20 cellular contexts compared by ENCODE assay signal in the genomic region with DNA sequence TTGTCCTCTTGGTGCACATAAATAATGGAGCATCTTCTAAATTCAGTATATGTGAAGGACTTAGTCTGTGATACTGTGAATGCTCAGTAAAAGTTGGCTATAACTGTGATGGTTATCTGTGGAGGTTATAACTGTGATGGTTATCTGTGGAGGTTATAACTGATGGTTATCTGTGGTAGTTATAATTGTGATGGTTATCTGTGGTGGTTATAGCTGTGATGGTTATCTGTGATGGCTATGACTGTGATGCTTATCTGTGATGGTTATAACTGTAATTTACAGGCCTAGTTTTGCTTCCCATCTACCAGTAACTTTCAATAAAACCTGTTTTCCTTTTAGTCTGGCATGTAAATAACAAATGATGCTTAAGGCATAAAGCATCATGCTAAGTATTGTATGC. TPM values are rescaled to one million over a fixed set of nuclear protein-coding genes. Genes with fewer than 3 reads are reported as not detected.
A peak's percentile ranks its signal among the peaks of the same experiment; 100 is the strongest.
DNase-seq lines count a peak whose midpoint lies in the region; ATAC-seq and TF ChIP-seq lines count a peak whose summit lies in the region.
"Had no signal": no experiment of that assay in that cellular context is flagged by ENCODE, and none has a peak within 500 bp of the region (broad histone marks: within the 10 kb centered on the region; RNA-seq: fewer than 3 reads in every experiment).

No MANE protein-coding gene starts in this region.

- H3K9me3 Mint-ChIP-seq in T-helper 2 cell treated with Interferon-gamma antibody and Interleukin-4, amounts not matched to agents 5 μg/mL and 100 μg/mL, for 36 hours: no peaks in the 10 kb centered on the region
- H3K9me3 Mint-ChIP-seq: activated CD4-positive, alpha-beta memory T cell treated with anti-CD3 and anti-CD28 coated beads, Interleukin-2, amount 10 ng/mL, durations not matched to agents 7 days and 5 days had no signal

- no peak for TF ChIP-seq CTCF in HEK293 (tag by site-specific recombination; IDR thresholded peaks at IDR 0.05)
- TF ChIP-seq CTCF in lower lobe of right lung (IDR thresholded peaks at IDR 0.05): no peak

- no peak for DNase-seq in T-helper 2 cell treated with Interferon-gamma antibody and Interleukin-4, amounts not matched to agents 5 μg/mL and 100 μg/mL, for 36 hours (ENCODE audit: low spot score)
- DNase-seq in epithelial cell of prostate (ENCODE audit: low read depth, low spot score) (no peak), SHP77 (lab: John Stamatoyannopoulos, UW) (no peak), lower lobe of right lung (no peak)
- DNase-seq: activated CD4-positive, alpha-beta memory T cell treated with anti-CD3 and anti-CD28 coated beads, Interleukin-2, amount 10 ng/mL, durations not matched to agents 7 days and 5 days; activated naive CD4-positive, alpha-beta T cell; KG1; left ventricle myocardium superior; MV-4-11; NCI-H1694 treated with DMSO at 0.1 percent for 48 hours; NCI-H2171 treated with DMSO at 0.1 percent for 48 hours; NCI-H526; occipital lobe; stimulated activated CD4-positive, alpha-beta T cell treated with anti-CD3 and anti-CD28 coated beads, Interleukin-4, amount 100 ng/mL, for 1 hour; stimulated activated naive CD4-positive, alpha-beta T cell treated with Interleukin-2 at 50 U/mL for 16 hours had no signal

- no peak overlapping the region for H3K4me2 ChIP-seq in skeletal muscle satellite cell (ENCODE audit: low read length)

- peaks cover 59% of the 10 kb centered on the region for H3K4me1 ChIP-seq in HEK293 (ENCODE audit: control insufficient read depth, insufficient read depth, low read length)
- peaks cover 46% of the 10 kb centered on the region for H3K4me1 ChIP-seq in skeletal muscle satellite cell (ENCODE audit: control insufficient read depth, insufficient read depth, low read length)
- H3K4me1 ChIP-seq in lower lobe of right lung: peaks cover 80% of the 10 kb centered on the region

- H3K4me3 ChIP-seq in HEK293 (ENCODE audit: low read depth, low read length) (no peak overlapping the region), skeletal muscle satellite cell (ENCODE audit: low read length) (no peak overlapping the region), lower lobe of right lung (no peak overlapping the region)

- peak overlapping the region; percentile 48 for H3K4me3 Mint-ChIP-seq in T-helper 2 cell treated with Interferon-gamma antibody and Interleukin-4, amounts not matched to agents 5 μg/mL and 100 μg/mL, for 36 hours

- H3K36me3 Mint-ChIP-seq in T-helper 2 cell treated with Interferon-gamma antibody and Interleukin-4, amounts not matched to agents 5 μg/mL and 100 μg/mL, for 36 hours (ENCODE audit: low read depth): no peaks in the 10 kb centered on the region

- H3K9ac ChIP-seq in skeletal muscle satellite cell (ENCODE audit: low read depth, low read length): peak overlapping the region; percentile 59

- ATAC-seq in lower lobe of right lung (no peak), GM21423 (IDR thresholded peaks at IDR 0.05; ENCODE audit: unreplicated experiment) (no peak), HG03354 (IDR thresholded peaks at IDR 0.05; ENCODE audit: poor library complexity, severe bottlenecking, unreplicated experiment) (no peak)

- H3K27me3 ChIP-seq in skeletal muscle satellite cell (ENCODE audit: control insufficient read depth, insufficient read depth, low read length) (no peaks in the 10 kb centered on the region), lower lobe of right lung (ENCODE audit: low read depth) (no peaks in the 10 kb centered on the region)
- H3K27me3 ChIP-seq: spleen had no signal

- peak overlapping the region; percentile 13 for H3K27ac Mint-ChIP-seq in T-helper 2 cell treated with Interferon-gamma antibody and Interleukin-4, amounts not matched to agents 5 μg/mL and 100 μg/mL, for 36 hours
- H3K27ac Mint-ChIP-seq: activated CD4-positive, alpha-beta memory T cell treated with anti-CD3 and anti-CD28 coated beads, Interleukin-2, amount 10 ng/mL, durations not matched to agents 7 days and 5 days had no signal

- H3K36me3 ChIP-seq in HEK293 (ENCODE audit: control insufficient read depth in 2 of 2, insufficient read depth in 1 of 2, low read length in 2 of 2): no peaks in the 10 kb centered on the region
- no peaks in the 10 kb centered on the region for H3K36me3 ChIP-seq in skeletal muscle satellite cell (ENCODE audit: insufficient read depth, low read length)
- no peaks in the 10 kb centered on the region for H3K36me3 ChIP-seq in lower lobe of right lung
- H3K36me3 ChIP-seq: spleen had no signal

- POLR2A ChIA-PET in HEK293 (lab: Yijun Ruan, JAX): no interaction called here

- peaks cover 7% of the 10 kb centered on the region for H3K27me3 Mint-ChIP-seq in T-helper 2 cell treated with Interferon-gamma antibody and Interleukin-4, amounts not matched to agents 5 μg/mL and 100 μg/mL, for 36 hours (ENCODE audit: low read depth)
- H3K27me3 Mint-ChIP-seq: activated CD4-positive, alpha-beta memory T cell treated with anti-CD3 and anti-CD28 coated beads, Interleukin-2, amount 10 ng/mL, durations not matched to agents 7 days and 5 days had no signal

- no peak overlapping the region for H3K27ac ChIP-seq in HEK293 (ENCODE audit: extremely low read depth, low read depth, low read length)
- H3K27ac ChIP-seq in epithelial cell of prostate: peak overlapping the region; percentile 34
- no peak overlapping the region for H3K27ac ChIP-seq in lower lobe of right lung

- H3K9me3 ChIP-seq in HEK293 (ENCODE audit: control insufficient read depth, insufficient read depth, low read depth, low read length) (no peaks in the 10 kb centered on the region), skeletal muscle satellite cell (replicated peaks; ENCODE audit: low read length) (no peaks in the 10 kb centered on the region), lower lobe of right lung (no peaks in the 10 kb centered on the region)
- H3K9me3 ChIP-seq: spleen had no signal

- peaks cover 18% of the 10 kb centered on the region for H3K4me1 Mint-ChIP-seq in T-helper 2 cell treated with Interferon-gamma antibody and Interleukin-4, amounts not matched to agents 5 μg/mL and 100 μg/mL, for 36 hours (ENCODE audit: low read depth)

- intact Hi-C loops in lower lobe of right lung (cut with DNase I): no loop called here

- CTCF ChIA-PET in HEK293 (lab: Yijun Ruan, JAX): no interaction called here

TF ChIP-seq in HEK293, 187 proteins besides CTCF, POLR2A, EP300 and RAD21:
- TF ChIP-seq ZNF561 (tag by site-specific recombination; IDR thresholded peaks at IDR 0.05; ENCODE audit: borderline replicate concordance): no peak
- peak; percentile 22; the same call in 1 of the 2 replicates for TF ChIP-seq FEZF1 (tag by site-specific recombination; IDR thresholded peaks at IDR 0.05)
TF ChIP-seq in HEK293: peak in this region for 1.

RNA-seq across cellular contexts. Expression of a gene that starts 16.5 kb away (rescaled TPM):
- 17.0 and 20.1 TPM in 2 replicates for total RNA-seq in skeletal muscle satellite cell (2012; rRNA removed)
- 81.0 TPM for total RNA-seq in lower lobe of right lung

RNA-seq across cellular contexts. Expression of a gene that starts 33.2 kb away (rescaled TPM):
- 5.1 and 6.1 TPM in 2 replicates for total RNA-seq in skeletal muscle satellite cell (2012; rRNA removed)
- 45.2 TPM for total RNA-seq in lower lobe of right lung

RNA-seq across cellular contexts. Expression of a gene that starts 33.4 kb away (rescaled TPM):
- total RNA-seq in skeletal muscle satellite cell (2012; rRNA removed): 22.6 and 24.9 TPM in 2 replicates
- total RNA-seq in lower lobe of right lung: 40.1 TPM

RNA-seq across cellular contexts. Expression of a gene that starts 39.0 kb away (rescaled TPM):
- total RNA-seq in skeletal muscle satellite cell (2012; rRNA removed): 29.7 and 36.5 TPM in 2 replicates
- total RNA-seq in lower lobe of right lung: 16.1 TPM
